Comparison of ENCODE assay signal across 1 cellular context in the genomic region with DNA sequence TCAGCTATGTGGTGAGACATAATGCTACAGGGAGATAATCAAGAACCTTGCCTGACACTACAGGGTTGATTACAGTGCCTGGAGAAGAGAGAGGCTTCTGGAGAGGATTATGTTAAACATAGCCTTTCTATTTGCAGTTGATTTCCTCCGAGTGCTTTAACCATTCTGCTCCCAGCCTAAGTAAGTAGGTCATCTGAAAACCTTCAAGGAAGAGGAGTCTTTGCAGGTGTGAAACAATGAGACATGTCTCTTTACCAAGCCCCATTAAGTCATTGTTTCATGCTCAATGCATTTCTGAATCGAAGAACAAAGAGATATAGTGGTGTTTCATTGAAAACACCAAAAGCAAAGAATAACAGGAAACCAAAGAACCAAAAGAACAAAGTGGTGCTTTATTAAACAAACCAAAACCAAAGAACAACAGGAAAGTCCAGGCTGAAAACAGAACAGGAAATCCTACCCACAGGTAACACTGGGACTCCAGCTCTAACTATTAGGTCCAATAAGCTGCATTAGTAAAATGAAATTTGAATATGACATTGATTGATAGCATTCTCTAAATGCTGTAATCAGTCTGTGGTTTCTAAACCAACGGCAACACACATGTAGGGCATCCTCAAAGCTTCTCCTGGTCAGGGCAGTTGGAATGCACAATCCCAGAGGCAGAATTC.
TF ChIP-seq lines count a peak whose summit lies in the region.

No MANE protein-coding gene starts in this region.

TF ChIP-seq in IMR-90, 13 proteins besides CTCF, POLR2A, EP300 and RAD21 (continued from another document):
- TF ChIP-seq RCOR1 (IDR thresholded peaks at IDR 0.05; ENCODE audit: insufficient replicate concordance, low read length): no peak
- no peak for TF ChIP-seq MAFK (IDR thresholded peaks at IDR 0.05; ENCODE audit: low read depth, low read length)
- TF ChIP-seq ELK1 (IDR thresholded peaks at IDR 0.05; ENCODE audit: borderline replicate concordance, low read depth, low read length): no peak
- no peak for TF ChIP-seq NFE2L2 (IDR thresholded peaks at IDR 0.05; ENCODE audit: low read depth, low read length)
- no peak for TF ChIP-seq CEBPB (IDR thresholded peaks at IDR 0.05; ENCODE audit: low read depth, low read length)
- no peak for TF ChIP-seq RFX5 (IDR thresholded peaks at IDR 0.05; ENCODE audit: low read depth, low read length)
